Comparison of ENCODE assay signal across 21 cellular contexts in genomic region chr13:69124996-69125395, GRCh38.
"Had no signal": no experiment of that assay in that cellular context is flagged by ENCODE, and none has a peak within 500 bp of the region (broad histone marks: within the 10 kb centered on the region; RNA-seq: fewer than 3 reads in every experiment).

No MANE protein-coding gene starts in this region.

- H3K9me3 ChIP-seq: lower lobe of right lung, sigmoid colon, stomach, transverse colon had no signal

- H3K27ac ChIP-seq: cardiac muscle cell, lower lobe of right lung, parathyroid adenoma, sigmoid colon, stomach, suprapubic skin, transverse colon had no signal

- H3K36me3 ChIP-seq: cardiac muscle cell, lower lobe of right lung, sigmoid colon, stomach, suprapubic skin, transverse colon had no signal

- H3K27me3 ChIP-seq: cardiac muscle cell, sigmoid colon, stomach, suprapubic skin, transverse colon had no signal

- DNase-seq: activated CD4-positive, alpha-beta memory T cell treated with anti-CD3 and anti-CD28 coated beads for 36 hours; activated CD4-positive, alpha-beta T cell treated with anti-CD3 and anti-CD28 coated beads for 48 hours; activated CD4-positive, CD25-positive, alpha-beta regulatory T cell; activated naive CD4-positive, alpha-beta T cell treated with anti-CD3 and anti-CD28 coated beads for 36 hours; activated naive CD8-positive, alpha-beta T cell treated with anti-CD3 and anti-CD28 coated beads, Interleukin-2, amount 10 ng/mL, durations not matched to agents 7 days and 5 days; activated T-cell treated with anti-CD3 and anti-CD28 coated beads, Interleukin-2, amount 50 U/mL, for 48 hours; amniotic stem cell; foreskin fibroblast; kidney; lower lobe of right lung; naive B cell; nucleus accumbens; sigmoid colon; stimulated activated CD4-positive, alpha-beta T cell treated with anti-CD3 and anti-CD28 coated beads, Interleukin-15, amount 100 ng/mL, for 24 hours; stomach; T1000; transverse colon had no signal

- H3K4me3 ChIP-seq: cardiac muscle cell, lower lobe of right lung, sigmoid colon, smooth muscle cell, stomach, suprapubic skin, transverse colon had no signal

- H3K4me1 ChIP-seq: lower lobe of right lung, parathyroid adenoma, sigmoid colon, stomach, suprapubic skin, transverse colon had no signal

- FAIRE-seq: kidney had no signal
